Comparison of ENCODE assay signal across 1 cellular context in genomic region chr12:113477842-113478215, GRCh38.
TF ChIP-seq lines count a peak whose summit lies in the region.

No MANE protein-coding gene starts in this region.

TF ChIP-seq in WTC11, 78 proteins besides CTCF, POLR2A, EP300 and RAD21 (continued from another document):
- TF ChIP-seq ZNF425 (CRISPR knock-in tag; conservative IDR thresholded peaks at IDR 0.05) (no peak), ELF4 (CRISPR knock-in tag; IDR thresholded peaks at IDR 0.05; ENCODE audit: low read depth) (no peak), JUN (CRISPR knock-in tag; IDR thresholded peaks at IDR 0.05) (no peak), USF1 (CRISPR knock-in tag; IDR thresholded peaks at IDR 0.05) (no peak), ZNF138 (CRISPR knock-in tag; conservative IDR thresholded peaks at IDR 0.05) (no peak), ZNF281 (CRISPR knock-in tag; IDR thresholded peaks at IDR 0.05) (no peak), FOXP1 (CRISPR knock-in tag; IDR thresholded peaks at IDR 0.05; ENCODE audit: borderline replicate concordance) (no peak), ATF1 (CRISPR knock-in tag; IDR thresholded peaks at IDR 0.05) (no peak), HMGA2 (CRISPR knock-in tag; IDR thresholded peaks at IDR 0.05) (no peak), FOXP4 (CRISPR knock-in tag; IDR thresholded peaks at IDR 0.05) (no peak), NFE2L1 (CRISPR knock-in tag; IDR thresholded peaks at IDR 0.05) (no peak), ZNF219 (CRISPR knock-in tag; IDR thresholded peaks at IDR 0.05; ENCODE audit: borderline replicate concordance) (no peak)
